23 cellular contexts compared by ENCODE assay signal in genomic region chrX:10636851-10637250, GRCh38. TPM values are rescaled to one million over a fixed set of nuclear protein-coding genes. Genes with fewer than 3 reads are reported as not detected.
DNase-seq lines count a peak whose midpoint lies in the region; ATAC-seq, FAIRE-seq and TF ChIP-seq lines count a peak whose summit lies in the region.
"Had no signal": no experiment of that assay in that cellular context is flagged by ENCODE, and none has a peak within 500 bp of the region (broad histone marks: within the 10 kb centered on the region; RNA-seq: fewer than 3 reads in every experiment).

No MANE protein-coding gene starts in this region.

- H3K4me3 ChIP-seq in adipocyte (ENCODE audit: low read length) = no peak overlapping the region
- no peak overlapping the region for H3K4me3 ChIP-seq in Karpas-422 (ENCODE audit: low read length)
- H3K4me3 ChIP-seq in HepG2 (replicated peaks in 1 of 3; ENCODE audit: insufficient read depth in 1 of 3, low read depth in 2 of 3, low read length in 3 of 3) = no peak overlapping the region
- H3K4me3 ChIP-seq: A549, BLaER1, GM12878 had no signal

- peaks cover 42% of the 10 kb centered on the region for H3K4me1 Mint-ChIP-seq in brain
- H3K4me1 Mint-ChIP-seq in mesothelial cell of epicardium = peaks cover 30% of the 10 kb centered on the region
- no peaks in the 10 kb centered on the region for H3K4me1 Mint-ChIP-seq in stimulated activated memory B cell treated with anti-CD40 and anti-IgM and Interleukin-4, amounts not matched to agents 10 μg/mL and 1 μg/mL and 100 μg/mL, for 72 hours
- H3K4me1 Mint-ChIP-seq: CD14-positive monocyte; CD4-positive, alpha-beta memory T cell; CD4-positive, CD25-positive, alpha-beta regulatory T cell; CD8-positive, alpha-beta memory T cell had no signal

- FAIRE-seq in HepG2 (lab: Jason Lieb, UNC) = no peak
- FAIRE-seq: D721Med, GM12878, GM12892, GM18507 had no signal

- no peaks in the 10 kb centered on the region for H3K79me2 ChIP-seq in Karpas-422 (ENCODE audit: low read length)
- no peaks in the 10 kb centered on the region for H3K79me2 ChIP-seq in HepG2 (ENCODE audit: insufficient read depth, low read length)

- no peaks in the 10 kb centered on the region for H3K9me2 ChIP-seq in Karpas-422 (replicated peaks; ENCODE audit: insufficient read depth, low read length)

- H3K4me3 Mint-ChIP-seq in brain = no peak overlapping the region
- H3K4me3 Mint-ChIP-seq in mesothelial cell of epicardium = no peak overlapping the region
- no peak overlapping the region for H3K4me3 Mint-ChIP-seq in stimulated activated memory B cell treated with anti-CD40 and anti-IgM and Interleukin-4, amounts not matched to agents 10 μg/mL and 1 μg/mL and 100 μg/mL, for 72 hours
- H3K4me3 Mint-ChIP-seq: CD14-positive monocyte; CD4-positive, alpha-beta memory T cell; CD4-positive, CD25-positive, alpha-beta regulatory T cell; CD8-positive, alpha-beta memory T cell had no signal

- ATAC-seq in stimulated activated memory B cell treated with anti-CD40 and anti-IgM and Interleukin-4, amounts not matched to agents 10 μg/mL and 1 μg/mL and 100 μg/mL, for 72 hours = no peak
- no peak for ATAC-seq in HepG2
- ATAC-seq: GM12878 had no signal

- peaks cover 36% of the 10 kb centered on the region for H3K36me3 Mint-ChIP-seq in brain
- peaks cover 9% of the 10 kb centered on the region for H3K36me3 Mint-ChIP-seq in mesothelial cell of epicardium
- H3K36me3 Mint-ChIP-seq in stimulated activated memory B cell treated with anti-CD40 and anti-IgM and Interleukin-4, amounts not matched to agents 10 μg/mL and 1 μg/mL and 100 μg/mL, for 72 hours = no peaks in the 10 kb centered on the region
- H3K36me3 Mint-ChIP-seq: CD14-positive monocyte; CD4-positive, alpha-beta memory T cell; CD4-positive, CD25-positive, alpha-beta regulatory T cell; CD8-positive, alpha-beta memory T cell had no signal

- H2AFZ ChIP-seq in Karpas-422 (ENCODE audit: low read length) (no peak overlapping the region), HepG2 (ENCODE audit: low read length) (no peak overlapping the region)

- POLR2A ChIA-PET in HepG2 (lab: Yijun Ruan, JAX) = no interaction called here

- CTCF ChIA-PET in HepG2 (lab: Yijun Ruan, JAX; ENCODE audit: low intra/inter-chr PET ratio, low total read pairs) = no interaction called here

- H3K4me1 ChIP-seq in adipocyte (ENCODE audit: control insufficient read depth, insufficient read depth, low read length) = peaks cover 21% of the 10 kb centered on the region
- peaks cover 9% of the 10 kb centered on the region for H3K4me1 ChIP-seq in Karpas-422 (ENCODE audit: low read length)
- no peaks in the 10 kb centered on the region for H3K4me1 ChIP-seq in HepG2 (ENCODE audit: insufficient read depth, low read length)
- H3K4me1 ChIP-seq: BE2C, BLaER1 had no signal

- H3K27me3 ChIP-seq in adipocyte (replicated peaks; ENCODE audit: control insufficient read depth, insufficient read depth, low read length) (no peaks in the 10 kb centered on the region), Karpas-422 (ENCODE audit: low read length) (no peaks in the 10 kb centered on the region), HepG2 (ENCODE audit: control insufficient read depth in 1 of 2, insufficient read depth in 2 of 2, low read length in 2 of 2) (no peaks in the 10 kb centered on the region)
- H3K27me3 ChIP-seq: BE2C had no signal

- no peak for TF ChIP-seq EP300 in HepG2 (IDR thresholded peaks at IDR 0.05; ENCODE audit: low read depth in 2 of 2, low read length in 2 of 2)
- no peak for TF ChIP-seq EP300 in HepG2 (CRISPR knock-in tag; IDR thresholded peaks at IDR 0.05; ENCODE audit: borderline replicate concordance)

- no peak for TF ChIP-seq POLR2A in HepG2 (IDR thresholded peaks at IDR 0.05; ENCODE audit: insufficient read depth in 1 of 2, low read depth in 2 of 2, low read length in 2 of 2)

- H3K27ac ChIP-seq in Karpas-422 (ENCODE audit: low read length) = no peak overlapping the region
- no peak overlapping the region for H3K27ac ChIP-seq in HepG2 (ENCODE audit: extremely low read length, insufficient read depth, low read length)
- H3K27ac ChIP-seq: 22Rv1, BLaER1 had no signal

- no peaks in the 10 kb centered on the region for H4K20me1 ChIP-seq in Karpas-422 (ENCODE audit: insufficient read depth, low read depth, low read length)
- H4K20me1 ChIP-seq in HepG2 (ENCODE audit: insufficient read depth, low read length) = no peaks in the 10 kb centered on the region
- H4K20me1 ChIP-seq: BLaER1 had no signal

- in situ Hi-C loops in ACHN (cut with HindIII; ENCODE audit: low pct_ligation_motif_present, low pct_unique_long_range_greater_than_20kb, low sequenced_read_pairs) = no loop called here
- in situ Hi-C loops in HepG2 (cut with HindIII; ENCODE audit: extremely low pct_ligation_motif_present, low pct_unique_long_range_greater_than_20kb) = no loop called here

- intact Hi-C loops in HepG2 (cut with micrococcal nuclease; ENCODE audit: unreplicated experiment) = no loop called here

- H3K36me3 ChIP-seq in adipocyte (ENCODE audit: control insufficient read depth, insufficient read depth, low read length, severe bottlenecking) = no peaks in the 10 kb centered on the region
- H3K36me3 ChIP-seq in Karpas-422 (ENCODE audit: insufficient read depth, low read length) = no peaks in the 10 kb centered on the region
- H3K36me3 ChIP-seq in HepG2 (replicated peaks in 1 of 2; ENCODE audit: control insufficient read depth in 1 of 2, insufficient read depth in 2 of 2, low read length in 2 of 2) = no peaks in the 10 kb centered on the region
- H3K36me3 ChIP-seq: BE2C, BLaER1 had no signal

- H3K9me3 Mint-ChIP-seq in brain = peaks cover 12 to 29% (median 25%) of the 10 kb centered on the region in 5 experiments
- H3K9me3 Mint-ChIP-seq in mesothelial cell of epicardium = peaks cover 35% of the 10 kb centered on the region
- peaks cover 3% of the 10 kb centered on the region for H3K9me3 Mint-ChIP-seq in stimulated activated memory B cell treated with anti-CD40 and anti-IgM and Interleukin-4, amounts not matched to agents 10 μg/mL and 1 μg/mL and 100 μg/mL, for 72 hours

- no TSS peak for BruUV-seq in HepG2 (replicated peaks; lab: Mats Ljungman, UMichigan)

- DNase-seq in adipocyte (ENCODE audit: low read depth) (peak; percentile 50), fibroblast of gingiva (ENCODE audit: low read depth) (peak; percentile 22), mesothelial cell of epicardium (ENCODE audit: low spot score in 2 of 2, unreplicated experiment in 2 of 2) (no peak), ACHN (no peak), Karpas-422 (no peak), HepG2 (ENCODE audit: low spot score) (no peak)
- DNase-seq: C1 segment of cervical spinal cord; CD4-positive, alpha-beta memory T cell; CD4-positive, CD25-positive, alpha-beta regulatory T cell; CD8-positive, alpha-beta memory T cell; GDM1 had no signal

- H3K4me2 ChIP-seq in Karpas-422 (ENCODE audit: low read depth, low read length, poor library complexity, severe bottlenecking) (no peak overlapping the region), HepG2 (ENCODE audit: low read depth, low read length) (no peak overlapping the region)
- H3K4me2 ChIP-seq: BLaER1 had no signal

- H3K27me3 Mint-ChIP-seq in brain (no peaks in the 10 kb centered on the region), mesothelial cell of epicardium (ENCODE audit: low read depth) (no peaks in the 10 kb centered on the region)
- no peaks in the 10 kb centered on the region for H3K27me3 Mint-ChIP-seq in stimulated activated memory B cell treated with anti-CD40 and anti-IgM and Interleukin-4, amounts not matched to agents 10 μg/mL and 1 μg/mL and 100 μg/mL, for 72 hours
- H3K27me3 Mint-ChIP-seq: CD4-positive, CD25-positive, alpha-beta regulatory T cell had no signal

- H3K9me3 ChIP-seq in adipocyte (ENCODE audit: control insufficient read depth, low read length) = no peaks in the 10 kb centered on the region
- no peaks in the 10 kb centered on the region for H3K9me3 ChIP-seq in Karpas-422 (ENCODE audit: low read length)
- no peaks in the 10 kb centered on the region for H3K9me3 ChIP-seq in HepG2 (ENCODE audit: low read length)
- H3K9me3 ChIP-seq: A549, BE2C, Caco-2 had no signal

- TF ChIP-seq CTCF in brain (conservative IDR thresholded peaks at IDR 0.05) (no peak), mesothelial cell of epicardium (IDR thresholded peaks at IDR 0.05; ENCODE audit: unreplicated experiment) (no peak), HepG2 (CRISPR knock-in tag; IDR thresholded peaks at IDR 0.05) (no peak)

- no CpG with 5 or more reads among the region's 1 CpG for WGBS in HepG2 (ENCODE audit: low lambda C conversion rate)

- no peak overlapping the region for H3K9ac ChIP-seq in adipocyte (ENCODE audit: low read length)
- H3K9ac ChIP-seq in Karpas-422 (ENCODE audit: low read length) = no peak overlapping the region
- no peak overlapping the region for H3K9ac ChIP-seq in HepG2 (ENCODE audit: insufficient read depth, low read depth, low read length)
- H3K9ac ChIP-seq: BLaER1 had no signal

- no peak for TF ChIP-seq RAD21 in HepG2 (CRISPR knock-in tag; IDR thresholded peaks at IDR 0.05)

- peak overlapping the region in 3 of 5 experiments; percentile 62 to 81 (median 73) for H3K27ac Mint-ChIP-seq in brain
- peak overlapping the region; percentile 9 for H3K27ac Mint-ChIP-seq in mesothelial cell of epicardium
- no peak overlapping the region for H3K27ac Mint-ChIP-seq in stimulated activated memory B cell treated with anti-CD40 and anti-IgM and Interleukin-4, amounts not matched to agents 10 μg/mL and 1 μg/mL and 100 μg/mL, for 72 hours
- H3K27ac Mint-ChIP-seq: CD14-positive monocyte; CD4-positive, alpha-beta memory T cell; CD4-positive, CD25-positive, alpha-beta regulatory T cell; CD8-positive, alpha-beta memory T cell had no signal

RNA-seq across cellular contexts. Expression of gene MID1, which starts 16.5 kb away (rescaled TPM):
- polyA plus RNA-seq in brain (ENCODE audit: insufficient read depth, low read depth, low replicate concordance) = 7.4 TPM
- total RNA-seq in mesothelial cell of epicardium = 48.3 to 52.5 TPM (median 48.8 TPM) in 3 replicates
- 0.04 and 0.40 TPM in 2 replicates for total RNA-seq in Karpas-422 (2014; rRNA removed; shearing (Covaris generic); ENCODE audit: low replicate concordance)
- 0.86 and 1.2 TPM in 2 replicates for total RNA-seq in HepG2 (2016; rRNA removed; fragmentation: Illumina TruSeq; extraction: Trizol)
- total RNA-seq in HepG2 (2016; cell fraction: cytosol; rRNA removed; fragmentation: Illumina TruSeq; extraction: Trizol; ENCODE audit: low read depth) = 1.5 TPM in 2 replicates
- 1.00 and 1.2 TPM in 2 replicates for total RNA-seq in HepG2 (2016; cell fraction: insoluble cytoplasmic fraction; rRNA removed; fragmentation: Illumina TruSeq; extraction: Trizol)
- total RNA-seq in HepG2 (2016; cell fraction: membrane; rRNA removed; fragmentation: Illumina TruSeq; extraction: Trizol) = 1.4 and 1.7 TPM in 2 replicates
- total RNA-seq in HepG2 (2016; cell fraction: nucleus; rRNA removed; fragmentation: Illumina TruSeq; extraction: Trizol) = 1.4 TPM in 2 replicates
- 1.1 and 1.2 TPM in 2 replicates for polyA plus RNA-seq in HepG2 (2011; rRNA removed)
- polyA plus RNA-seq in HepG2 (2011; cell fraction: cytosol; rRNA removed) = 0.85 and 1.0 TPM in 2 replicates
- polyA plus RNA-seq in HepG2 (2011; cell fraction: nucleus; rRNA removed) = 2.2 and 2.4 TPM in 2 replicates
- polyA plus RNA-seq in HepG2 (2012) = 1.1 and 1.6 TPM in 2 replicates
- 0.11 and 0.16 TPM in 2 replicates for polyA plus RNA-seq in HepG2 (2016; cell fraction: cytosol; fragmentation: Illumina TruSeq; extraction: Trizol; ENCODE audit: low read depth)
- 0.65 and 0.91 TPM in 2 replicates for polyA plus RNA-seq in HepG2 (2016; cell fraction: insoluble cytoplasmic fraction; fragmentation: Illumina TruSeq; extraction: Trizol; ENCODE audit: low read depth)
- polyA plus RNA-seq in HepG2 (2016; cell fraction: membrane; fragmentation: Illumina TruSeq; extraction: Trizol; ENCODE audit: low read depth) = 0.37 and 0.44 TPM in 2 replicates
- polyA plus RNA-seq in HepG2 (2016; cell fraction: nucleus; fragmentation: Illumina TruSeq; extraction: Trizol; ENCODE audit: insufficient read depth, low read depth) = 1.5 and 2.3 TPM in 2 replicates
- 9.5 and 48.9 TPM in 2 replicates for polyA minus RNA-seq in HepG2 (2011; rRNA and poly(A)+ RNA removed; ENCODE audit: low replicate concordance)
- polyA minus RNA-seq in HepG2 (2011; cell fraction: cytosol; rRNA and poly(A)+ RNA removed) = 1.5 and 1.6 TPM in 2 replicates
- 2.5 and 2.6 TPM in 2 replicates for polyA minus RNA-seq in HepG2 (2011; cell fraction: nucleus; rRNA and poly(A)+ RNA removed)
- total RNA-seq: CD4-positive, alpha-beta memory T cell; CD4-positive, CD25-positive, alpha-beta regulatory T cell; CD8-positive, alpha-beta memory T cell had no signal
- polyA plus RNA-seq: CD4-positive, alpha-beta memory T cell; CD4-positive, CD25-positive, alpha-beta regulatory T cell; CD8-positive, alpha-beta memory T cell had no signal

Comparison
In these comparisons a context has a peak if more than half of its experiments do, and no peak if none do; other contexts are left out.
1. DNase-seq: peak in adipocyte (single experiment) and fibroblast of gingiva (single experiment); none in mesothelial cell of epicardium (0 of 2), ACHN (single experiment), Karpas-422 (single experiment) and HepG2 (single experiment).
2. RNA of gene MID1, which starts 16.5 kb away (total RNA-seq): 48.3 to 52.5 TPM in mesothelial cell of epicardium; 0.86 to 1.7 TPM in HepG2 and 0.04 to 0.40 TPM in Karpas-422; every median in the first group is over 10 times any median in the second.